Comparison of ENCODE assay signal across 1 cellular context in genomic region chr12:56071648-56072047, GRCh38.
TF ChIP-seq lines count a peak whose summit lies in the region.

No MANE protein-coding gene starts in this region.

TF ChIP-seq in WTC11, 78 proteins besides CTCF, POLR2A, EP300 and RAD21 (continued from another document):
- TF ChIP-seq STAT6 (CRISPR knock-in tag; conservative IDR thresholded peaks at IDR 0.05; ENCODE audit: low read depth), result no peak
- TF ChIP-seq ZNF121 (CRISPR knock-in tag; IDR thresholded peaks at IDR 0.05), result no peak
- TF ChIP-seq ZNF281 (CRISPR knock-in tag; IDR thresholded peaks at IDR 0.05), result no peak
- TF ChIP-seq, protein P1, sequence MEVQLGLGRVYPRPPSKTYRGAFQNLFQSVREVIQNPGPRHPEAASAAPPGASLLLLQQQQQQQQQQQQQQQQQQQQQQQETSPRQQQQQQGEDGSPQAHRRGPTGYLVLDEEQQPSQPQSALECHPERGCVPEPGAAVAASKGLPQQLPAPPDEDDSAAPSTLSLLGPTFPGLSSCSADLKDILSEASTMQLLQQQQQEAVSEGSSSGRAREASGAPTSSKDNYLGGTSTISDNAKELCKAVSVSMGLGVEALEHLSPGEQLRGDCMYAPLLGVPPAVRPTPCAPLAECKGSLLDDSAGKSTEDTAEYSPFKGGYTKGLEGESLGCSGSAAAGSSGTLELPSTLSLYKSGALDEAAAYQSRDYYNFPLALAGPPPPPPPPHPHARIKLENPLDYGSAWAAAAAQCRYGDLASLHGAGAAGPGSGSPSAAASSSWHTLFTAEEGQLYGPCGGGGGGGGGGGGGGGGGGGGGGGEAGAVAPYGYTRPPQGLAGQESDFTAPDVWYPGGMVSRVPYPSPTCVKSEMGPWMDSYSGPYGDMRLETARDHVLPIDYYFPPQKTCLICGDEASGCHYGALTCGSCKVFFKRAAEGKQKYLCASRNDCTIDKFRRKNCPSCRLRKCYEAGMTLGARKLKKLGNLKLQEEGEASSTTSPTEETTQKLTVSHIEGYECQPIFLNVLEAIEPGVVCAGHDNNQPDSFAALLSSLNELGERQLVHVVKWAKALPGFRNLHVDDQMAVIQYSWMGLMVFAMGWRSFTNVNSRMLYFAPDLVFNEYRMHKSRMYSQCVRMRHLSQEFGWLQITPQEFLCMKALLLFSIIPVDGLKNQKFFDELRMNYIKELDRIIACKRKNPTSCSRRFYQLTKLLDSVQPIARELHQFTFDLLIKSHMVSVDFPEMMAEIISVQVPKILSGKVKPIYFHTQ (CRISPR knock-in tag; IDR thresholded peaks at IDR 0.05), result no peak
- TF ChIP-seq SOX15 (CRISPR knock-in tag; IDR thresholded peaks at IDR 0.05), result no peak
- TF ChIP-seq ZNF138 (CRISPR knock-in tag; conservative IDR thresholded peaks at IDR 0.05), result no peak
- TF ChIP-seq ZNF416 (CRISPR knock-in tag; IDR thresholded peaks at IDR 0.05), result no peak
- no peak for TF ChIP-seq PRDM15 (CRISPR knock-in tag; IDR thresholded peaks at IDR 0.05)
- TF ChIP-seq GABPB1 (CRISPR knock-in tag; IDR thresholded peaks at IDR 0.05), result no peak
